In genomic region chr2:156322681-156323211, GRCh38 we compare ENCODE assay signal across 8 cellular contexts. TPM values are rescaled to one million over a fixed set of nuclear protein-coding genes. Genes with fewer than 3 reads are reported as not detected.
DNase-seq lines count a peak whose midpoint lies in the region; ATAC-seq lines count a peak whose summit lies in the region.
"Had no signal": no experiment of that assay in that cellular context is flagged by ENCODE, and none has a peak within 500 bp of the region (broad histone marks: within the 10 kb centered on the region; RNA-seq: fewer than 3 reads in every experiment).

No MANE protein-coding gene starts in this region.

- H3K27ac ChIP-seq in duodenal mucosa (ENCODE audit: low read depth, low read length) = no peak overlapping the region
- H3K27ac ChIP-seq: skin epidermis had no signal

- peaks cover 41 to 42% of the 10 kb centered on the region in 2 donors for H3K36me3 Mint-ChIP-seq in activated naive CD4-positive, alpha-beta T cell treated with anti-CD3 and anti-CD28 coated beads, Interleukin-2, amount 50 U/mL, for 72 hours

- peaks cover 19 to 25% of the 10 kb centered on the region in 2 donors for H3K27me3 ChIP-seq in duodenal mucosa (ENCODE audit: control insufficient read depth in 1 of 2, insufficient read depth in 2 of 2, low read length in 2 of 2)

- no peaks in the 10 kb centered on the region for H3K9me3 Mint-ChIP-seq in activated naive CD4-positive, alpha-beta T cell treated with anti-CD3 and anti-CD28 coated beads, Interleukin-2, amount 50 U/mL, for 72 hours

- no peaks in the 10 kb centered on the region for H3K9me3 ChIP-seq in duodenal mucosa (ENCODE audit: control insufficient read depth in 1 of 2, low read length in 2 of 2)

- peak overlapping the region; percentile 79 to 80 for H3K4me3 ChIP-seq in duodenal mucosa (ENCODE audit: low read depth in 1 of 2, low read length in 2 of 2)

- ATAC-seq in GM19372 (IDR thresholded peaks at IDR 0.05; ENCODE audit: low read depth, unreplicated experiment) (peak; percentile 26), HG03066 (IDR thresholded peaks at IDR 0.05; ENCODE audit: low read depth, unreplicated experiment) (peak; percentile 1)
- ATAC-seq in activated naive CD4-positive, alpha-beta T cell treated with anti-CD3 and anti-CD28 coated beads, Interleukin-2, amount 50 U/mL, for 72 hours = no peak

- peaks cover 15 to 20% of the 10 kb centered on the region in 2 donors for H3K4me1 ChIP-seq in duodenal mucosa (ENCODE audit: control insufficient read depth in 1 of 2, insufficient read depth in 2 of 2, low read length in 2 of 2)

- H3K9ac ChIP-seq in duodenal mucosa (ENCODE audit: low read depth in 1 of 2, low read length in 2 of 2) = no peak overlapping the region

- peak; percentile 79 for DNase-seq in retina
- DNase-seq in KG1 (lab: John Stamatoyannopoulos, UW) = no peak
- DNase-seq in mesenteric fat pad (ENCODE audit: low spot score) = no peak
- DNase-seq in activated naive CD4-positive, alpha-beta T cell treated with anti-CD3 and anti-CD28 coated beads, Interleukin-2, amount 50 U/mL, for 72 hours (ENCODE audit: low spot score in 2 of 2) = no peak

- H3K36me3 ChIP-seq in duodenal mucosa (ENCODE audit: control insufficient read depth in 1 of 2, insufficient read depth in 2 of 2, low read length in 2 of 2) = peaks cover 0 to 6% of the 10 kb centered on the region in 2 donors

- no peak overlapping the region for H3K27ac Mint-ChIP-seq in activated naive CD4-positive, alpha-beta T cell treated with anti-CD3 and anti-CD28 coated beads, Interleukin-2, amount 50 U/mL, for 72 hours

RNA-seq across cellular contexts. Expression of gene NR4A2, which starts 9.8 kb away (rescaled TPM):
- total RNA-seq in mesenteric fat pad = 67.7 TPM
- 100 to 1,000 TPM in 1 of 2 donors, 1 to 10 TPM in 1; 9.7 to 134 TPM for total RNA-seq in activated naive CD4-positive, alpha-beta T cell treated with anti-CD3 and anti-CD28 coated beads, Interleukin-2, amount 50 U/mL, for 72 hours

Comparison
In these comparisons a context has a peak if more than half of its experiments do, and no peak if none do; other contexts are left out.
1. ATAC-seq: peak in GM19372 (single experiment) and HG03066 (single experiment); none in activated naive CD4-positive, alpha-beta T cell treated with anti-CD3 and anti-CD28 coated beads, Interleukin-2, amount 50 U/mL, for 72 hours (0 of 2).